Comparison of ENCODE assay signal across 4 cellular contexts in the genomic region with DNA sequence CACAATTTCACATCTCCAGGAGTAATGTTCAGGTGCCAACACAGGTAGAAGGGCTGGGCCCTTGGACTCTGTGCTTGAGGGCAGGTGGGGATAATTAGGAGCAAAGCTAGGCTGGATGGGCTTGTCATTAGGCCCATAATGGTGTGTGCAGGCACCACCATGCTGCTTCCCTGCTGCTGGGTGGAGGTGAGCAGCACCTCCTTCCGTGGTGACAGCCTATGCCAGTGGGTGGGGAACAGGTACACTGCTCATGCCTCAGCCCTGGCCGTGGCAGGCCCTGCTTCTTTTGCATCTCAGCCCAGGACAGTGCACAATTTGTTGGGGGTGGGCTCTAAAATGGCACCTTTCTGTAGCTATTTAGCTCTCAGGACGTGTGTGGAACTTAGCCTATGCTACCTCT.
"Had no signal": no experiment of that assay in that cellular context is flagged by ENCODE, and none has a peak within 500 bp of the region (broad histone marks: within the 10 kb centered on the region; RNA-seq: fewer than 3 reads in every experiment).

No MANE protein-coding gene starts in this region.

- H3K4me3 ChIP-seq: GM23338 had no signal

- ATAC-seq: GM23338 had no signal

- H3K4me3 Mint-ChIP-seq: GM23338 had no signal

- H3K4me2 ChIP-seq: GM23338 had no signal

- H3K27ac Mint-ChIP-seq: GM23338 had no signal

- H2AFZ ChIP-seq: GM23338 had no signal

- DNase-seq: H7, HCEC 1CT, IMR-90 had no signal
